Comparison of ENCODE assay signal across 8 cellular contexts in the genomic region with DNA sequence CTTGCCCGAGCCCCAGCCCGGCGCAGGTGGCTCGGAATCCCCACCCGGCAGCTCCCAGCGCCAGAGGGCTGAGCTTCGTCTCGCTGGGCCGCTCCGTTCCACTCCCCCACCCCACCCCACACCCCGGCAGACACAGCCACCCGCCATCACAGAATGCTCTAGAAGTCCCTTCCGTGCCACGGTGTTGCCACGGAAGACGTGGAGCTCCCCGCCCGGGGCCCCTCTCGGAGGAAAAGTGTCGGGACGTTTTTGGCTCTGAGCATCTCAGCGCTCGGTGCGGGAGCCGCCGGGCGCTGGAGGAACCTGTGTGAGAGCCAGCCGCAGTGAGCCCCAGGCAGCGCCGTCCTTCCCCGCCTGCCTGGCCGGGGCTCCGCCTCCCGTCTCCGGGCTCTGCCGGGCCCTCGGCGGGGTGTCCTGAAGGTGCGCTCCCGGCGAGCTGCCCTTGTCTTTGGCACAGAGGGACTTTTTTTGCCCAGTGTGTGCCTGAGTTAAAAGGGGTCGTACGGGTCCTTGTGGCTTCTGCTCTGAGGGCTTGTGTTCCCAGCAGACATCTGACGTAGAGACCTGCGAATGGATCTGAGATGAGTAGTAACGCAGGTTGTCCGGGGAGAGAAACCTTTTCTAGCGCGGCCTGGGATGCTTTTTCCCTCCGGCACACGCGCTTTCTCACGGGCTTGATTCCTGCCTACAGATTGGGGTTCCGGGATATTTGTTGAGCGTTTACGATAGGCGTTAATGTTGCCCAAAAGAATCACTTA. TPM values are rescaled to one million over a fixed set of nuclear protein-coding genes. Genes with fewer than 3 reads are reported as not detected.
DNase-seq lines count a peak whose midpoint lies in the region; ATAC-seq and TF ChIP-seq lines count a peak whose summit lies in the region.

No MANE protein-coding gene starts in this region.

- H3K4me2 ChIP-seq in PC-9 (peak overlapping the region; percentile 99), osteoblast (ENCODE audit: insufficient read depth, low read length) (peak overlapping the region; percentile 91)

- H3K27ac ChIP-seq in PC-9 (peak overlapping the region; percentile 35; the same call in 1 of the 2 replicates), osteoblast (ENCODE audit: low read depth, low read length) (peak overlapping the region; percentile 24), testis (peak overlapping the region; percentile 96 to 97)

- ATAC-seq in HG02610 (IDR thresholded peaks at IDR 0.05; ENCODE audit: unreplicated experiment) (peak; percentile 12), GM21619 (IDR thresholded peaks at IDR 0.05; ENCODE audit: unreplicated experiment) (no peak)

- H3K9me3 ChIP-seq in PC-9 (ENCODE audit: insufficient read depth, low read depth): no peaks in the 10 kb centered on the region
- no peaks in the 10 kb centered on the region for H3K9me3 ChIP-seq in osteoblast (ENCODE audit: low read depth, low read length)
- no peaks in the 10 kb centered on the region for H3K9me3 ChIP-seq in testis

- H3K4me1 ChIP-seq in PC-9 (replicated peaks; ENCODE audit: insufficient read depth): peaks cover 30% of the 10 kb centered on the region
- H3K4me1 ChIP-seq in osteoblast (ENCODE audit: insufficient read depth, low read length): peaks cover 24% of the 10 kb centered on the region
- peaks cover 16% of the 10 kb centered on the region for H3K4me1 ChIP-seq in testis

- no peaks in the 10 kb centered on the region for H3K9me2 ChIP-seq in PC-9 (ENCODE audit: insufficient read depth)

- H4K20me1 ChIP-seq in PC-9 (ENCODE audit: insufficient read depth): no peaks in the 10 kb centered on the region
- H4K20me1 ChIP-seq in osteoblast (ENCODE audit: insufficient read depth, low read length): no peaks in the 10 kb centered on the region

- H3K4me1 Mint-ChIP-seq in Calu3 (ENCODE audit: low read depth, unreplicated experiment): peaks cover 38% of the 10 kb centered on the region
- H3K4me1 Mint-ChIP-seq in activated naive CD4-positive, alpha-beta T cell treated with anti-CD3 and anti-CD28 coated beads for 36 hours (ENCODE audit: low read depth): peaks cover 28% of the 10 kb centered on the region

- no peaks in the 10 kb centered on the region for H3K9me3 Mint-ChIP-seq in Calu3 (ENCODE audit: low read depth, unreplicated experiment)
- H3K9me3 Mint-ChIP-seq in activated naive CD4-positive, alpha-beta T cell treated with anti-CD3 and anti-CD28 coated beads for 36 hours: no peaks in the 10 kb centered on the region

- H3K4me3 Mint-ChIP-seq in Calu3 (ENCODE audit: low read depth, unreplicated experiment): peak overlapping the region; percentile 84
- peak overlapping the region; percentile 92 for H3K4me3 Mint-ChIP-seq in activated naive CD4-positive, alpha-beta T cell treated with anti-CD3 and anti-CD28 coated beads for 36 hours

- intact Hi-C loops in Calu3 (cut with micrococcal nuclease; ENCODE audit: unreplicated experiment): loop anchor here (5.0 kb wide), 3 partner anchors 72 to 193 kb away; partner anchors contain the start of gene PHLPP1
- intact Hi-C loops in PC-9 (cut with micrococcal nuclease; ENCODE audit: unreplicated experiment): loop anchor here (5.0 to 10.0 kb wide), 2 partner anchors 37 to 200 kb away; partner anchors contain the start of gene TNFRSF11A
- intact Hi-C loops in activated naive CD4-positive, alpha-beta T cell treated with anti-CD3 and anti-CD28 coated beads for 36 hours (cut with micrococcal nuclease): loop anchor here (5.0 to 10.0 kb wide), 6 partner anchors 77 to 843 kb away; partner anchors contain the start of gene KDSR
- intact Hi-C loops in testis (cut with DNase I; ENCODE audit: low total_unique reads): no loop called here

- TF ChIP-seq CTCF in Calu3 (IDR thresholded peaks at IDR 0.05; ENCODE audit: unreplicated experiment) (no peak), PC-9 (conservative IDR thresholded peaks at IDR 0.05) (no peak), osteoblast (IDR thresholded peaks at IDR 0.05; ENCODE audit: extremely low read depth, low read depth, low read length) (no peak), testis (IDR thresholded peaks at IDR 0.05) (no peak)

- no peaks in the 10 kb centered on the region for H3K27me3 ChIP-seq in PC-9 (ENCODE audit: insufficient read depth, low read depth)
- peaks cover 4% of the 10 kb centered on the region for H3K27me3 ChIP-seq in osteoblast (ENCODE audit: insufficient read depth, low read length)
- H3K27me3 ChIP-seq in testis: no peaks in the 10 kb centered on the region

- H3F3A ChIP-seq in PC-9 (ENCODE audit: insufficient read depth, low read depth): peaks cover 18% of the 10 kb centered on the region

- CTCF ChIA-PET in Calu3 (lab: Charles Lee): interaction anchor here (0.6 to 3.2 kb wide), 2 partner anchors 99 to 191 kb away, joined by 3 to 9 read pairs; no protein-coding TSS in a partner anchor
- CTCF ChIA-PET in PC-9 (lab: Charles Lee): interaction anchor here (0.6 kb wide), 1 partner anchor 18 kb away, joined by 3 read pairs; no protein-coding TSS in a partner anchor
- CTCF ChIA-PET in activated naive CD4-positive, alpha-beta T cell treated with anti-CD3 and anti-CD28 coated beads for 36 hours (lab: Charles Lee): interaction anchor here (1.1 to 1.3 kb wide), 2 partner anchors 10 to 99 kb away, joined by 3 to 4 read pairs; no protein-coding TSS in a partner anchor

- WGBS in testis, 2 donors: 2 to 8% methylated on average over 15 to 27 of the region's 57 CpGs

- BruUV-seq in Calu3 (replicated peaks; lab: Mats Ljungman, UMichigan) (no TSS peak), PC-9 (replicated peaks; lab: Mats Ljungman, UMichigan) (no TSS peak)

- H3K36me3 ChIP-seq in PC-9 (ENCODE audit: low read depth) (no peaks in the 10 kb centered on the region), osteoblast (ENCODE audit: insufficient read depth, low read length) (no peaks in the 10 kb centered on the region), testis (ENCODE audit: low read depth, missing control alignments) (no peaks in the 10 kb centered on the region)

- no peaks in the 10 kb centered on the region for H3K27me3 Mint-ChIP-seq in Calu3 (ENCODE audit: unreplicated experiment)
- no peaks in the 10 kb centered on the region for H3K27me3 Mint-ChIP-seq in activated naive CD4-positive, alpha-beta T cell treated with anti-CD3 and anti-CD28 coated beads for 36 hours (ENCODE audit: low read depth)

- H3K4me3 ChIP-seq in PC-9: peak overlapping the region; percentile 95
- peak overlapping the region; percentile 81 for H3K4me3 ChIP-seq in osteoblast (ENCODE audit: insufficient read depth, low read length)
- peak overlapping the region; percentile 74 to 86 for H3K4me3 ChIP-seq in testis

- H3K79me2 ChIP-seq in PC-9 (ENCODE audit: low read depth) (peaks cover 64% of the 10 kb centered on the region), osteoblast (ENCODE audit: insufficient read depth, low read length) (peaks cover 46% of the 10 kb centered on the region)

- DNase-seq in Calu3 (peak; percentile 46), PC-9 (peak in 1 of 2 experiments; percentile 37), glomerular visceral epithelial cell (ENCODE audit: extremely low spot score) (peak; percentile 56), osteoblast (ENCODE audit: insufficient read length, low spot score, missing footprints) (peak; percentile 94), testis (peak; percentile 71)
- peak; percentile 59 for DNase-seq in activated naive CD4-positive, alpha-beta T cell treated with anti-CD3 and anti-CD28 coated beads for 36 hours

- peaks cover 79% of the 10 kb centered on the region for H3K36me3 Mint-ChIP-seq in Calu3 (ENCODE audit: insufficient read depth, unreplicated experiment)
- H3K36me3 Mint-ChIP-seq in activated naive CD4-positive, alpha-beta T cell treated with anti-CD3 and anti-CD28 coated beads for 36 hours (ENCODE audit: low read depth): peaks cover 11% of the 10 kb centered on the region

- H2AFZ ChIP-seq in PC-9 (peak overlapping the region; percentile 76), osteoblast (ENCODE audit: low read length) (peak overlapping the region; percentile 75)

- peak overlapping the region; percentile 97 for H3K27ac Mint-ChIP-seq in Calu3 (ENCODE audit: unreplicated experiment)
- H3K27ac Mint-ChIP-seq in activated naive CD4-positive, alpha-beta T cell treated with anti-CD3 and anti-CD28 coated beads for 36 hours: peak overlapping the region; percentile 98

- TF ChIP-seq POLR2A in testis (IDR thresholded peaks at IDR 0.05): no peak

- POLR2A ChIA-PET in PC-9 (lab: Charles Lee; ENCODE audit: unreplicated experiment): interaction anchor here (0.5 kb wide), 2 partner anchors 27 to 987 kb away, joined by 3 to 25 read pairs; no protein-coding TSS in a partner anchor

RNA-seq across cellular contexts. Expression of gene ZCCHC2, which starts 1.8 kb away (rescaled TPM):
- 43.5 and 61.4 TPM in 2 replicates for total RNA-seq in Calu3 (2022)
- total RNA-seq in PC-9 (2021): 12.0 and 18.1 TPM in 2 replicates
- total RNA-seq in activated naive CD4-positive, alpha-beta T cell treated with anti-CD3 and anti-CD28 coated beads for 36 hours: 10 to 100 TPM; 22.1 to 23.3 TPM
- 7.4 and 10.1 TPM in 2 replicates for total RNA-seq in osteoblast
- 10 to 100 TPM; 46.2 to 56.9 TPM for total RNA-seq in testis
- 51.6 TPM for polyA plus RNA-seq in testis (ENCODE audit: insufficient read depth, low read depth, low replicate concordance)

Comparison
In these comparisons a context has a peak if more than half of its experiments do, and no peak if none do; other contexts are left out.
1. H3K27ac ChIP-seq: peak in every context shown above with its lines; median percentile 96 in testis; 35 in PC-9; 24 in osteoblast.